1 cellular context compared by ENCODE assay signal in genomic region chr5:73625905-73626811, GRCh38.
TF ChIP-seq lines count a peak whose summit lies in the region.

Gene ARHGEF28, plus strand, starts transcription at chr5:73626196. Its CDS starts 58,656 bp downstream, at chr5:73684852.

TF ChIP-seq in HepG2, 621 proteins besides CTCF, POLR2A, EP300 and RAD21 (continued from another document and continues in another):
- TF ChIP-seq FOXP1 (IDR thresholded peaks at IDR 0.05): no peak
- TF ChIP-seq FOXP1 (CRISPR knock-in tag; IDR thresholded peaks at IDR 0.05): no peak
- TF ChIP-seq GTF3A (CRISPR knock-in tag; conservative IDR thresholded peaks at IDR 0.05): 0 out of 2 replicates have a peak, but pooled peaks have one; percentile 38
- no peak for TF ChIP-seq RARG (CRISPR knock-in tag; IDR thresholded peaks at IDR 0.05; ENCODE audit: low read depth)
- TF ChIP-seq ONECUT2 (CRISPR knock-in tag; IDR thresholded peaks at IDR 0.05): no peak
- TF ChIP-seq ARNT2 (CRISPR knock-in tag; IDR thresholded peaks at IDR 0.05; ENCODE audit: low read depth): peak; percentile 23; the same call in 1 of the 2 replicates
- no peak for TF ChIP-seq GATAD2A (CRISPR knock-in tag; IDR thresholded peaks at IDR 0.05)
- TF ChIP-seq KLF15 (CRISPR knock-in tag; IDR thresholded peaks at IDR 0.05; ENCODE audit: borderline replicate concordance): no peak
- peak; percentile 78; the same call in 1 of the 2 replicates for TF ChIP-seq ZNF564 (CRISPR knock-in tag; IDR thresholded peaks at IDR 0.05)
- TF ChIP-seq PLSCR1 (CRISPR knock-in tag; IDR thresholded peaks at IDR 0.05; ENCODE audit: borderline replicate concordance): no peak
- TF ChIP-seq CEBPG (CRISPR knock-in tag; IDR thresholded peaks at IDR 0.05): no peak
- TF ChIP-seq ZNF468 (CRISPR knock-in tag; IDR thresholded peaks at IDR 0.05): 0 out of 2 replicates have a peak, but pooled peaks have one; percentile 77
- no peak for TF ChIP-seq SCMH1 (CRISPR knock-in tag; IDR thresholded peaks at IDR 0.05; ENCODE audit: borderline replicate concordance)
- TF ChIP-seq ZNF264 (CRISPR knock-in tag; IDR thresholded peaks at IDR 0.05): no peak
- no peak for TF ChIP-seq RERE (CRISPR knock-in tag; IDR thresholded peaks at IDR 0.05; ENCODE audit: low read depth)
- TF ChIP-seq KDM3A (CRISPR knock-in tag; IDR thresholded peaks at IDR 0.05; ENCODE audit: low read depth): no peak
- TF ChIP-seq IKZF5 (CRISPR knock-in tag; IDR thresholded peaks at IDR 0.05): no peak; the same call in 1 of the 2 replicates
- no peak for TF ChIP-seq ZNF510 (CRISPR knock-in tag; IDR thresholded peaks at IDR 0.05; ENCODE audit: low read depth)
- no peak for TF ChIP-seq CHCHD3 (CRISPR knock-in tag; IDR thresholded peaks at IDR 0.05)
- no peak for TF ChIP-seq ZSCAN29 (CRISPR knock-in tag; conservative IDR thresholded peaks at IDR 0.05)
- TF ChIP-seq ATF7-NPFF (CRISPR knock-in tag; IDR thresholded peaks at IDR 0.05; ENCODE audit: low read depth): no peak; the same call in 1 of the 2 replicates
- TF ChIP-seq ZBTB42 (CRISPR knock-in tag; IDR thresholded peaks at IDR 0.05): no peak
- TF ChIP-seq ZNF691 (CRISPR knock-in tag; IDR thresholded peaks at IDR 0.05; ENCODE audit: borderline replicate concordance, low read depth): peak; percentile 14; the same call in 1 of the 2 replicates
- TF ChIP-seq HOMEZ (CRISPR knock-in tag; IDR thresholded peaks at IDR 0.05; ENCODE audit: low read depth): no peak
- no peak for TF ChIP-seq DR1 (CRISPR knock-in tag; IDR thresholded peaks at IDR 0.05)
- TF ChIP-seq ZC3H4 (CRISPR knock-in tag; IDR thresholded peaks at IDR 0.05; ENCODE audit: borderline replicate concordance): no peak
- TF ChIP-seq ZSCAN5A (CRISPR knock-in tag; IDR thresholded peaks at IDR 0.05; ENCODE audit: borderline replicate concordance): no peak
- no peak for TF ChIP-seq ZBTB4 (CRISPR knock-in tag; IDR thresholded peaks at IDR 0.05; ENCODE audit: borderline replicate concordance)
- no peak for TF ChIP-seq ZNF232 (CRISPR knock-in tag; IDR thresholded peaks at IDR 0.05; ENCODE audit: borderline replicate concordance)
- TF ChIP-seq ZNF660 (CRISPR knock-in tag; IDR thresholded peaks at IDR 0.05; ENCODE audit: borderline replicate concordance, low read depth): no peak
- peak; percentile 30 for TF ChIP-seq ZNF407 (CRISPR knock-in tag; IDR thresholded peaks at IDR 0.05; ENCODE audit: not compliant biosample characterization)
- no peak for TF ChIP-seq HNF4A (CRISPR knock-in tag; IDR thresholded peaks at IDR 0.05)
- peak; percentile 33; the same call in 1 of the 2 replicates for TF ChIP-seq ZMYM4 (CRISPR knock-in tag; IDR thresholded peaks at IDR 0.05)
